1 cellular context compared by ENCODE assay signal in genomic region chr1:211320980-211321379, GRCh38.
TF ChIP-seq lines count a peak whose summit lies in the region.

No MANE protein-coding gene starts in this region.

TF ChIP-seq in HCT116, 20 proteins besides CTCF, POLR2A, EP300 and RAD21 (continued from another document):
- peak; percentile 37; the same call in 1 of the 2 replicates for TF ChIP-seq SP1 (IDR thresholded peaks at IDR 0.05; ENCODE audit: low read depth)
- TF ChIP-seq CEBPB (IDR thresholded peaks at IDR 0.05; ENCODE audit: low read depth), result 0 out of 2 replicates have a peak, but pooled peaks have one; percentile 28
